ENCODE assay signal across 10 cellular contexts in the genomic region with DNA sequence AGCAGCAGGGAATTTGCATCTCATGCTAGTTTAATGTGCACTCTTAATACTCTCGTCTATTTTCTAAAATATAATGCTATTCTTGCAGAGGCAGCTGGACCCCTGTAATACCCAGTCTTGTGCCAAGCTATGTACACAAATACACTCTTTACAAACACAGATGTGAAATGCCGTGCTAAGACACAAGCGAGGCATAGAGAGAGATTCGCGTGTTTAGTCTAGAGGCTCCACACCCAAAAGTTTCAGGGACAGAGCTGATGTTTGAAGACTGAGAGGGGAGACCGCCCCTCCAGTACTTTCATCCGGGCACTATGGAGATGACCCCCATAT. TPM values are rescaled to one million over a fixed set of nuclear protein-coding genes. Genes with fewer than 3 reads are reported as not detected.
DNase-seq lines count a peak whose midpoint lies in the region; ATAC-seq and TF ChIP-seq lines count a peak whose summit lies in the region.
"Had no signal": no experiment of that assay in that cellular context is flagged by ENCODE, and none has a peak within 500 bp of the region (broad histone marks: within the 10 kb centered on the region; RNA-seq: fewer than 3 reads in every experiment).

No MANE protein-coding gene starts in this region.

- peaks cover 0 to 9% (median 0%) of the 10 kb centered on the region in 11 experiments; a peak in 1 of 22 replicates for H4K20me1 ChIP-seq in BLaER1 treated with 17β-estradiol and CSF1 and Interleukin-3, amounts not matched to agents 10 nM and 100 nM

- TF ChIP-seq CTCF in foreskin fibroblast (IDR thresholded peaks at IDR 0.05; ENCODE audit: low read depth, low read length) (no peak), prostate gland (IDR thresholded peaks at IDR 0.05) (no peak)

- H3K27ac ChIP-seq in BLaER1 treated with 17β-estradiol and CSF1 and Interleukin-3, amounts not matched to agents 10 nM and 100 nM = no peak overlapping the region
- peak overlapping the region; percentile 78 to 87 for H3K27ac ChIP-seq in prostate gland

- peaks cover 27 to 38% (median 32%) of the 10 kb centered on the region in 11 experiments for H3K27me3 ChIP-seq in BLaER1 treated with 17β-estradiol and CSF1 and Interleukin-3, amounts not matched to agents 10 nM and 100 nM
- H3K27me3 ChIP-seq in prostate gland (replicated peaks; ENCODE audit: insufficient read depth) = no peaks in the 10 kb centered on the region

- intact Hi-C loops in prostate gland (cut with DNase I) = loop anchor here (2.0 kb wide), 1 partner anchor 54 kb away; no protein-coding TSS in a partner anchor
- intact Hi-C loops in head of caudate nucleus (cut with DNase I) = no loop called here

- H3K4me3 ChIP-seq in BLaER1 treated with 17β-estradiol and CSF1 and Interleukin-3, amounts not matched to agents 10 nM and 100 nM = peak overlapping the region in 5 of 10 experiments; percentile 53 to 63 (median 60); a peak in 6 of 20 replicates
- H3K4me3 ChIP-seq in foreskin fibroblast (ENCODE audit: low read depth in 1 of 2, low read length in 2 of 2) = peak overlapping the region; percentile 82 to 85
- peak overlapping the region; percentile 65 to 68 for H3K4me3 ChIP-seq in prostate gland

- peaks cover 0 to 10% (median 2%) of the 10 kb centered on the region in 10 experiments; a peak in 4 of 20 replicates for H3K4me1 ChIP-seq in BLaER1 treated with 17β-estradiol and CSF1 and Interleukin-3, amounts not matched to agents 10 nM and 100 nM
- H3K4me1 ChIP-seq in prostate gland (replicated peaks) = peaks cover 11% of the 10 kb centered on the region

- no peak for TF ChIP-seq POLR2A in prostate gland (IDR thresholded peaks at IDR 0.05)

- peak in 1 of 2 donors; percentile 20 for DNase-seq in foreskin fibroblast
- no peak for DNase-seq in prostate gland (ENCODE audit: low spot score)
- DNase-seq in activated naive CD4-positive, alpha-beta T cell treated with anti-CD3 and anti-CD28 coated beads, Interleukin-2, amount 50 U/mL, for 16 hours = no peak
- DNase-seq in activated CD4-positive, alpha-beta T cell treated with anti-CD3 and anti-CD28 coated beads, Interleukin-2, amount 50 U/mL, for 48 hours = no peak
- DNase-seq in AML-193 (lab: John Stamatoyannopoulos, UW) = no peak
- DNase-seq in head of caudate nucleus = no peak
- DNase-seq: activated CD4-positive, alpha-beta T cell treated with anti-CD3 and anti-CD28 coated beads for 4 hours had no signal

- no peak overlapping the region for H3K9ac ChIP-seq in BLaER1 treated with 17β-estradiol and CSF1 and Interleukin-3, amounts not matched to agents 10 nM and 100 nM

- peaks cover 0 to 14% (median 11%) of the 10 kb centered on the region in 11 experiments; a peak in 16 of 22 replicates for H3K9me3 ChIP-seq in BLaER1 treated with 17β-estradiol and CSF1 and Interleukin-3, amounts not matched to agents 10 nM and 100 nM (replicated peaks in 1 of 11)
- no peaks in the 10 kb centered on the region for H3K9me3 ChIP-seq in prostate gland
- H3K9me3 ChIP-seq: mucosa of descending colon had no signal

- no peaks in the 10 kb centered on the region for H3K36me3 ChIP-seq in BLaER1 treated with 17β-estradiol and CSF1 and Interleukin-3, amounts not matched to agents 10 nM and 100 nM
- no peaks in the 10 kb centered on the region for H3K36me3 ChIP-seq in prostate gland

- ATAC-seq in SK-N-SH treated with all-trans-retinoic acid at 6 μM for 48 hours = peak; percentile 3; the same call in 2 of the 3 replicates

- 17% methylated on average over 7 of the region's 7 CpGs for WGBS in prostate gland

- peak overlapping the region in 10 of 11 experiments; percentile 77 to 93 (median 84); a peak in 15 of 22 replicates for H3K4me2 ChIP-seq in BLaER1 treated with 17β-estradiol and CSF1 and Interleukin-3, amounts not matched to agents 10 nM and 100 nM

TF ChIP-seq in SK-N-SH treated with all-trans-retinoic acid at 6 μM for 48 hours, 23 proteins besides CTCF, POLR2A, EP300 and RAD21:
- TF ChIP-seq GLIS3 (CRISPR knock-in tag; IDR thresholded peaks at IDR 0.05) = no peak
- TF ChIP-seq, protein P1, sequence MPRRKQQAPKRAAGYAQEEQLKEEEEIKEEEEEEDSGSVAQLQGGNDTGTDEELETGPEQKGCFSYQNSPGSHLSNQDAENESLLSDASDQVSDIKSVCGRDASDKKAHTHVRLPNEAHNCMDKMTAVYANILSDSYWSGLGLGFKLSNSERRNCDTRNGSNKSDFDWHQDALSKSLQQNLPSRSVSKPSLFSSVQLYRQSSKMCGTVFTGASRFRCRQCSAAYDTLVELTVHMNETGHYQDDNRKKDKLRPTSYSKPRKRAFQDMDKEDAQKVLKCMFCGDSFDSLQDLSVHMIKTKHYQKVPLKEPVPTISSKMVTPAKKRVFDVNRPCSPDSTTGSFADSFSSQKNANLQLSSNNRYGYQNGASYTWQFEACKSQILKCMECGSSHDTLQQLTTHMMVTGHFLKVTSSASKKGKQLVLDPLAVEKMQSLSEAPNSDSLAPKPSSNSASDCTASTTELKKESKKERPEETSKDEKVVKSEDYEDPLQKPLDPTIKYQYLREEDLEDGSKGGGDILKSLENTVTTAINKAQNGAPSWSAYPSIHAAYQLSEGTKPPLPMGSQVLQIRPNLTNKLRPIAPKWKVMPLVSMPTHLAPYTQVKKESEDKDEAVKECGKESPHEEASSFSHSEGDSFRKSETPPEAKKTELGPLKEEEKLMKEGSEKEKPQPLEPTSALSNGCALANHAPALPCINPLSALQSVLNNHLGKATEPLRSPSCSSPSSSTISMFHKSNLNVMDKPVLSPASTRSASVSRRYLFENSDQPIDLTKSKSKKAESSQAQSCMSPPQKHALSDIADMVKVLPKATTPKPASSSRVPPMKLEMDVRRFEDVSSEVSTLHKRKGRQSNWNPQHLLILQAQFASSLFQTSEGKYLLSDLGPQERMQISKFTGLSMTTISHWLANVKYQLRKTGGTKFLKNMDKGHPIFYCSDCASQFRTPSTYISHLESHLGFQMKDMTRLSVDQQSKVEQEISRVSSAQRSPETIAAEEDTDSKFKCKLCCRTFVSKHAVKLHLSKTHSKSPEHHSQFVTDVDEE (CRISPR knock-in tag; IDR thresholded peaks at IDR 0.05) = no peak
- TF ChIP-seq TCF4 (CRISPR knock-in tag; IDR thresholded peaks at IDR 0.05; ENCODE audit: borderline replicate concordance) = no peak
TF ChIP-seq in SK-N-SH treated with all-trans-retinoic acid at 6 μM for 48 hours: peak in this region for 0.

RNA-seq across cellular contexts. Expression of a gene that starts 1.2 kb away (rescaled TPM):
- total RNA-seq in prostate gland = 100 to 1,000 TPM; 113 to 126 TPM

Comparison
In these comparisons a context has a peak if more than half of its experiments do, and no peak if none do; other contexts are left out.
1. H3K27ac ChIP-seq: peak in prostate gland (2 of 2); none in BLaER1 treated with 17β-estradiol and CSF1 and Interleukin-3, amounts not matched to agents 10 nM and 100 nM (0 of 11).